Comparison of ENCODE assay signal across 1 cellular context in genomic region chr12:56115329-56115728, GRCh38.
TF ChIP-seq lines count a peak whose summit lies in the region.

No MANE protein-coding gene starts in this region.

TF ChIP-seq in HEK293, 187 proteins besides CTCF, POLR2A, EP300 and RAD21 (continued from another document):
- TF ChIP-seq PRDM10 (tag by site-specific recombination; IDR thresholded peaks at IDR 0.05) (peak; percentile 76), MZF1 (tag by site-specific recombination; IDR thresholded peaks at IDR 0.05; ENCODE audit: borderline replicate concordance) (peak; percentile 81; the same call in 1 of the 2 replicates), ZNF423 (tag by site-specific recombination; IDR thresholded peaks at IDR 0.05) (no peak), ZNF626 (tag by site-specific recombination; IDR thresholded peaks at IDR 0.05) (no peak), ZNF138 (tag by site-specific recombination; IDR thresholded peaks at IDR 0.05; ENCODE audit: borderline replicate concordance) (no peak), ZBTB48 (tag by site-specific recombination; IDR thresholded peaks at IDR 0.05) (peak; percentile 98), PRDM1 (tag by site-specific recombination; IDR thresholded peaks at IDR 0.05) (peak; percentile 78), ZBTB1 (tag by site-specific recombination; IDR thresholded peaks at IDR 0.05) (no peak), ZSCAN30 (tag by site-specific recombination; IDR thresholded peaks at IDR 0.05) (no peak; the same call in 1 of the 2 replicates), IKZF3 (tag by site-specific recombination; IDR thresholded peaks at IDR 0.05) (peak; percentile 61; the same call in 1 of the 2 replicates), ZNF398 (tag by site-specific recombination; IDR thresholded peaks at IDR 0.05) (peak; percentile 30), ZNF302 (tag by site-specific recombination; IDR thresholded peaks at IDR 0.05; ENCODE audit: low read depth) (no peak), ZNF24 (tag by site-specific recombination; IDR thresholded peaks at IDR 0.05) (peak; percentile 99)
